In the genomic region with DNA sequence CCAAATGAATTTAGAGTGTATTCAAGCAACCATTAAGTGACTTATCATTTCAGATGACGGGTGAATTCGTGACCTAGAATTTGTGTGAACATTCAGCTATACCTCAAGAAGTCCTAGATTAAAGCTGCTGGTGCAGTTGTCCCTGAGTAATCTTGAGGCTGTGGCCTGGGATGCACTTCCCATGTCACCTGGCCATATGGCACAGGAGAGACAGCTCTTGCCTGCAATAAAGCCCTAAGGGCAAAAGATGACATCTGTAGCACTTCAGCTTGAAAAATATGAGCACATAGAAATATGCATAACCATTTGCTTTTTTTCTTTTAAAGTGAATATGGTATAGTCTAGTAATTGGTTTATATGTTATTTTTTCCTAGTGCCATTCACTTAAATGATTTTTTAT, we compare ENCODE assay signal across 1 cellular context.
TF ChIP-seq lines count a peak whose summit lies in the region.

No MANE protein-coding gene starts in this region.

TF ChIP-seq in HepG2, 621 proteins besides CTCF, POLR2A, EP300 and RAD21 (continued from another document):
- TF ChIP-seq, protein P1, sequence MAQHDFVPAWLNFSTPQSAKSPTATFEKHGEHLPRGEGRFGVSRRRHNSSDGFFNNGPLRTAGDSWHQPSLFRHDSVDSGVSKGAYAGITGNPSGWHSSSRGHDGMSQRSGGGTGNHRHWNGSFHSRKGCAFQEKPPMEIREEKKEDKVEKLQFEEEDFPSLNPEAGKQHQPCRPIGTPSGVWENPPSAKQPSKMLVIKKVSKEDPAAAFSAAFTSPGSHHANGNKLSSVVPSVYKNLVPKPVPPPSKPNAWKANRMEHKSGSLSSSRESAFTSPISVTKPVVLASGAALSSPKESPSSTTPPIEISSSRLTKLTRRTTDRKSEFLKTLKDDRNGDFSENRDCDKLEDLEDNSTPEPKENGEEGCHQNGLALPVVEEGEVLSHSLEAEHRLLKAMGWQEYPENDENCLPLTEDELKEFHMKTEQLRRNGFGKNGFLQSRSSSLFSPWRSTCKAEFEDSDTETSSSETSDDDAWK (CRISPR knock-in tag; IDR thresholded peaks at IDR 0.05): no peak
- TF ChIP-seq HNRNPK (IDR thresholded peaks at IDR 0.05; ENCODE audit: low read depth, low read length, poor library complexity, severe bottlenecking) (no peak), CEBPB (IDR thresholded peaks at IDR 0.05; ENCODE audit: borderline replicate concordance, low read depth, low read length) (no peak), ATF7 (IDR thresholded peaks at IDR 0.05) (no peak), ATF7 (CRISPR knock-in tag; IDR thresholded peaks at IDR 0.05) (no peak), ZNF589 (CRISPR knock-in tag; conservative IDR thresholded peaks at IDR 0.05) (no peak), MXI1 (IDR thresholded peaks at IDR 0.05; ENCODE audit: borderline replicate concordance, low read depth, low read length) (no peak), RBM22 (optimal IDR thresholded peaks at IDR 0.05; ENCODE audit: low read length) (no peak), PRMT3 (CRISPR knock-in tag; IDR thresholded peaks at IDR 0.05; ENCODE audit: borderline replicate concordance, low read depth) (no peak)
- TF ChIP-seq, protein P2, sequence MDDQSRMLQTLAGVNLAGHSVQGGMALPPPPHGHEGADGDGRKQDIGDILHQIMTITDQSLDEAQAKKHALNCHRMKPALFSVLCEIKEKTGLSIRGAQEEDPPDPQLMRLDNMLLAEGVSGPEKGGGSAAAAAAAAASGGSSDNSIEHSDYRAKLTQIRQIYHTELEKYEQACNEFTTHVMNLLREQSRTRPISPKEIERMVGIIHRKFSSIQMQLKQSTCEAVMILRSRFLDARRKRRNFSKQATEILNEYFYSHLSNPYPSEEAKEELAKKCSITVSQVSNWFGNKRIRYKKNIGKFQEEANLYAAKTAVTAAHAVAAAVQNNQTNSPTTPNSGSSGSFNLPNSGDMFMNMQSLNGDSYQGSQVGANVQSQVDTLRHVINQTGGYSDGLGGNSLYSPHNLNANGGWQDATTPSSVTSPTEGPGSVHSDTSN (CRISPR knock-in tag; IDR thresholded peaks at IDR 0.05; ENCODE audit: borderline replicate concordance): no peak
TF ChIP-seq in HepG2: peak in this region for 0.
